ENCODE assay signal across 10 cellular contexts in genomic region chr4:42671431-42672194, GRCh38. TPM values are rescaled to one million over a fixed set of nuclear protein-coding genes. Genes with fewer than 3 reads are reported as not detected.
DNase-seq lines count a peak whose midpoint lies in the region; ATAC-seq, FAIRE-seq and TF ChIP-seq lines count a peak whose summit lies in the region.
"Had no signal": no experiment of that assay in that cellular context is flagged by ENCODE, and none has a peak within 500 bp of the region (broad histone marks: within the 10 kb centered on the region; RNA-seq: fewer than 3 reads in every experiment).

No MANE protein-coding gene starts in this region.

- intact Hi-C loops in pancreas (cut with DNase I), result no loop called here

- peak; percentile 22 to 45 for DNase-seq in activated CD4-positive, alpha-beta T cell treated with anti-CD3 and anti-CD28 coated beads, Interleukin-2, amount 50 U/mL, for 48 hours
- peak; percentile 5 for DNase-seq in stimulated activated CD4-positive, alpha-beta T cell treated with anti-CD3 and anti-CD28 coated beads, Interleukin-4, amount 100 ng/mL, for 1 hour
- DNase-seq in DMS53 (lab: John Stamatoyannopoulos, UW) (no peak), A172 (ENCODE audit: low spot score) (no peak), pancreas (no peak)
- DNase-seq: NCI-H1105 treated with DMSO at 0.1 percent for 48 hours, occipital lobe had no signal

- H3K4me1 ChIP-seq in pancreas, result peaks cover 0 to 3% (median 0%) of the 10 kb centered on the region in 3 donors

- H3K27ac ChIP-seq in pancreas, result no peak overlapping the region
- H3K27ac ChIP-seq: tibial nerve had no signal

- WGBS in pancreas, 2 donors, result 46 to 57% methylated on average over 4 of the region's 4 CpGs

- ATAC-seq in GM18907 (IDR thresholded peaks at IDR 0.05; ENCODE audit: unreplicated experiment) (peak; percentile 93), HG02678 (IDR thresholded peaks at IDR 0.05; ENCODE audit: unreplicated experiment) (peak; percentile 79), pancreas (no peak)

- no peak for TF ChIP-seq CTCF in pancreas (IDR thresholded peaks at IDR 0.05)

- FAIRE-seq in pancreas (lab: Jason Lieb, UNC), result no peak

- no peak overlapping the region for H3K4me3 ChIP-seq in pancreas
- H3K4me3 ChIP-seq: tibial nerve had no signal

- H3K36me3 ChIP-seq in pancreas, result no peaks in the 10 kb centered on the region
- H3K36me3 ChIP-seq: tibial nerve had no signal

- H3K9me3 ChIP-seq in pancreas, result no peaks in the 10 kb centered on the region
- H3K9me3 ChIP-seq: tibial nerve had no signal

- H3K27me3 ChIP-seq in pancreas, result no peaks in the 10 kb centered on the region

RNA-seq across cellular contexts. Expression of gene ATP8A1, which starts 14.7 kb away (rescaled TPM):
- total RNA-seq in A172 (2014; rRNA removed; shearing (Covaris generic)), result not detected in 2 replicates
- total RNA-seq in pancreas, result 10 to 100 TPM in 4 of 6 donors, 1 to 10 TPM in 2; 8.2 to 15.3 (median 11.1) TPM
- polyA plus RNA-seq in pancreas, result 10 to 100 TPM in 1 of 2 donors, 1 to 10 TPM in 1; 4.8 to 11.2 TPM

Comparison
In these comparisons a context has a peak if more than half of its experiments do, and no peak if none do; other contexts are left out.
1. ATAC-seq: peak in GM18907 (single experiment) and HG02678 (single experiment); none in pancreas (0 of 4).
2. DNase-seq: peak in activated CD4-positive, alpha-beta T cell treated with anti-CD3 and anti-CD28 coated beads, Interleukin-2, amount 50 U/mL, for 48 hours (2 of 2) and stimulated activated CD4-positive, alpha-beta T cell treated with anti-CD3 and anti-CD28 coated beads, Interleukin-4, amount 100 ng/mL, for 1 hour (single experiment); none in DMS53 (single experiment), A172 (single experiment) and pancreas (0 of 6).